In the genomic region with DNA sequence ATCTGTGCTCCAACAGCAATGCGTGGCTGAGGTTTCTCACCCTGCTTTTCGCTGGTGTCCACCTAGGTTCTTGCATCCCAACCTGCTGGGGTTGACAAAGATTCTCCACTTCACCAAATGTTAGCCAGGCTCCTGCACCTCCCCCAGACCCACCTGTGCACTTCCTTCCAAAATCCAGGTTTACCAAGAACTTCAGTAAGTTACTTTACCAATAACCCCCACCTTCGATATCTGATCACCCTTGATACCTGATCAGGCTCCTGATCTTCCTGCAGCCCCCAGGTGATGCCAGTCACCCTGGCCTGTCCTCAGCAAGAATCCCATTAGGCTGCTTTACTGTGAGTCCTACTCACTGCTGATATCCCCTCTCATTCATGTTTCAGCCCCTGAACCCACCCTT, we compare ENCODE assay signal across 9 cellular contexts.
"Had no signal": no experiment of that assay in that cellular context is flagged by ENCODE, and none has a peak within 500 bp of the region (broad histone marks: within the 10 kb centered on the region; RNA-seq: fewer than 3 reads in every experiment).

No MANE protein-coding gene starts in this region.

- ATAC-seq: GM23338, HCT116 had no signal

- H3K4me1 Mint-ChIP-seq: GM23338 had no signal

- H3K4me3 ChIP-seq: GM23248, GM23338, HAP-1 had no signal

- DNase-seq: GM23248, GOT3, H7, H9, HCEC 1CT, HFFc6 had no signal

- H3K9ac ChIP-seq: GM23248 had no signal

- H3K4me1 ChIP-seq: HAP-1 had no signal

- H3K4me2 ChIP-seq: GM23338 had no signal

- H3K36me3 ChIP-seq: HAP-1 had no signal

- H3K27ac Mint-ChIP-seq: GM23338, H9, HFFc6 had no signal

- H3K4me3 Mint-ChIP-seq: GM23338, H9, HFFc6 had no signal

- H3K9me3 ChIP-seq: HAP-1 had no signal

- H3K27ac ChIP-seq: GM23248 had no signal

- H2AFZ ChIP-seq: GM23248, GM23338 had no signal
